In the genomic region with DNA sequence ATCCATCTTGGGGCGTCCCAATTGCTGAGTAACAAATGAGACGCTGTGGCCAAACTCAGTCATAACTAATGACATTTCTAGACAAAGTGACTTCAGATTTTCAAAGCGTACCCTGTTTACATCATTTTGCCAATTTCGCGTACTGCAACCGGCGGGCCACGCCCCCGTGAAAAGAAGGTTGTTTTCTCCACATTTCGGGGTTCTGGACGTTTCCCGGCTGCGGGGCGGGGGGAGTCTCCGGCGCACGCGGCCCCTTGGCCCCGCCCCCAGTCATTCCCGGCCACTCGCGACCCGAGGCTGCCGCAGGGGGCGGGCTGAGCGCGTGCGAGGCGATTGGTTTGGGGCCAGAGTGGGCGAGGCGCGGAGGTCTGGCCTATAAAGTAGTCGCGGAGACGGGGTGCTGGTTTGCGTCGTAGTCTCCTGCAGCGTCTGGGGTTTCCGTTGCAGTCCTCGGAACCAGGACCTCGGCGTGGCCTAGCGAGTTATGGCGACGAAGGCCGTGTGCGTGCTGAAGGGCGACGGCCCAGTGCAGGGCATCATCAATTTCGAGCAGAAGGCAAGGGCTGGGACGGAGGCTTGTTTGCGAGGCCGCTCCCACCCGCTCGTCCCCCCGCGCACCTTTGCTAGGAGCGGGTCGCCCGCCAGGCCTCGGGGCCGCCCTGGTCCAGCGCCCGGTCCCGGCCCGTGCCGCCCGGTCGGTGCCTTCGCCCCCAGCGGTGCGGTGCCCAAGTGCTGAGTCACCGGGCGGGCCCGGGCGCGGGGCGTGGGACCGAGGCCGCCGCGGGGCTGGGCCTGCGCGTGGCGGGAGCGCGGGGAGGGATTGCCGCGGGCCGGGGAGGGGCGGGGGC, we compare ENCODE assay signal across 8 cellular contexts. TPM values are rescaled to one million over a fixed set of nuclear protein-coding genes. Genes with fewer than 3 reads are reported as not detected.
DNase-seq lines count a peak whose midpoint lies in the region; ATAC-seq and TF ChIP-seq lines count a peak whose summit lies in the region.

A gene (plus strand): TSS at position 408 of the 848 bp plus-strand sequence. CDS start 77 bp downstream, at position 485.

- peaks cover 31 to 48% (median 43%) of the 10 kb centered on the region in 3 donors for H3K4me1 Mint-ChIP-seq in IgD-negative memory B cell

- H3K27ac Mint-ChIP-seq in IgD-negative memory B cell: peak within 1 kb of the TSS; percentile 79 to 98 (median 98)

- H3K4me3 Mint-ChIP-seq in IgD-negative memory B cell: peak within 1 kb of the TSS; percentile 94 to 100 (median 99)

- peaks cover 36% of the 10 kb centered on the region for H3K4me1 ChIP-seq in mononuclear cell (ENCODE audit: insufficient read depth, low read length)

- H3K4me3 ChIP-seq in epithelial cell of esophagus (ENCODE audit: low read length) (peak within 1 kb of the TSS; percentile 71), mononuclear cell (ENCODE audit: low read length) (peak within 1 kb of the TSS; percentile 68)

- peak; percentile 83 for DNase-seq in DMS153 (lab: John Stamatoyannopoulos, UW)
- peak; percentile 94 for DNase-seq in OCI-M1 (lab: John Stamatoyannopoulos, UW)
- DNase-seq in activated T-cell treated with anti-CD3 and anti-CD28 coated beads for 24 hours (ENCODE audit: low read depth): peak; percentile 94
- DNase-seq in epithelial cell of esophagus (ENCODE audit: low read depth): peak; percentile 94
- peak; percentile 90 to 94 for DNase-seq in stimulated activated CD8-positive, alpha-beta memory T cell treated with anti-CD3 and anti-CD28 coated beads, Interleukin-2, amount 100 ng/mL, for 48 hours (ENCODE audit: low read depth in 2 of 2)

- TF ChIP-seq CTCF in epithelial cell of esophagus (IDR thresholded peaks at IDR 0.05; ENCODE audit: insufficient read depth, low read depth, low read length, missing control alignments): no peak

- H3K36me3 Mint-ChIP-seq in IgD-negative memory B cell: peaks cover 5% of the 10 kb centered on the region

- H3K27me3 Mint-ChIP-seq in IgD-negative memory B cell: no peaks in the 10 kb centered on the region

- H3K27me3 ChIP-seq in mononuclear cell (ENCODE audit: insufficient read depth, low read length): no peaks in the 10 kb centered on the region

- H3K9me3 Mint-ChIP-seq in IgD-negative memory B cell: no peaks in the 10 kb centered on the region

- no peaks in the 10 kb centered on the region for H3K9me3 ChIP-seq in mononuclear cell (ENCODE audit: low read depth, low read length)

- peak; percentile 94 for ATAC-seq in GM21576 (IDR thresholded peaks at IDR 0.05; ENCODE audit: unreplicated experiment)

RNA-seq across cellular contexts. Expression of the gene that starts here (rescaled TPM):
- polyA plus RNA-seq in IgD-negative memory B cell: 438 TPM
- 124 TPM for total RNA-seq in mononuclear cell

Comparison
In these comparisons a context has a peak if more than half of its experiments do, and no peak if none do; other contexts are left out.
1. Peak in every context shown above with its lines: DNase-seq, ATAC-seq and H3K4me3 ChIP-seq.